8 cellular contexts compared by ENCODE assay signal in the genomic region with DNA sequence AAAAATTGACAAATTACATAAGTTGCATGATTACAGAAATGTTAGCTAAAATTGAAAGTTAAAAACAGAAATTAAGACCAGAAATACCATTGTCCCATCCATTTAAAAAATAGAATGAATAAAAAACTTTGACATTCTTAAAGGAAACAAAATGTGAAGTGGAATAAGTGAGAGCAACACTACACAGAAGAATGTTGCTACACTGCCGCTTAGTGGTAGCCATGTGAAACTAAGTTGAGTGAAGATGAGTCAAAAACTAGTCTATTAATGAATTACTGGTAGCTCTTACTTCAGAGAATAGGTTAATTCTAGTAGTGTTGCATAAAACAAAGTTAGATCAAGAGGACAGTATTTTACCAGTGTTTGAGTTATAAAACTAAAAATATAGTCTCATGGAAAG.
DNase-seq lines count a peak whose midpoint lies in the region; ATAC-seq and TF ChIP-seq lines count a peak whose summit lies in the region.

No MANE protein-coding gene starts in this region.

- peak; percentile 33 for TF ChIP-seq CTCF in AG10803 (conservative IDR thresholded peaks at IDR 0.05; ENCODE audit: low read length)

- ATAC-seq in GM18508 (IDR thresholded peaks at IDR 0.05; ENCODE audit: insufficient read depth, unreplicated experiment) (peak; percentile 95), HG03159 (IDR thresholded peaks at IDR 0.05; ENCODE audit: unreplicated experiment) (peak; percentile 99), GM18502 (IDR thresholded peaks at IDR 0.05; ENCODE audit: poor library complexity, unreplicated experiment) (no peak)
- ATAC-seq in stimulated activated effector memory CD8-positive, alpha-beta T cell treated with anti-CD3 and anti-CD28 coated beads, Interleukin-12 subunit alpha, Interleukin-12 subunit beta, amount 100 ng/mL, for 72 hours, result no peak

- peaks cover 4% of the 10 kb centered on the region for H3K9me3 Mint-ChIP-seq in stimulated activated effector memory CD8-positive, alpha-beta T cell treated with anti-CD3 and anti-CD28 coated beads, Interleukin-12 subunit alpha, Interleukin-12 subunit beta, amount 100 ng/mL, for 72 hours

- H3K4me1 Mint-ChIP-seq in stimulated activated effector memory CD8-positive, alpha-beta T cell treated with anti-CD3 and anti-CD28 coated beads, Interleukin-12 subunit alpha, Interleukin-12 subunit beta, amount 100 ng/mL, for 72 hours, result no peaks in the 10 kb centered on the region

- H3K4me3 ChIP-seq in AG10803 (ENCODE audit: low read length) (no peak overlapping the region), SJCRH30 (no peak overlapping the region)

- H3K4me1 ChIP-seq in SJCRH30, result no peaks in the 10 kb centered on the region

- H3K27ac Mint-ChIP-seq in stimulated activated effector memory CD8-positive, alpha-beta T cell treated with anti-CD3 and anti-CD28 coated beads, Interleukin-12 subunit alpha, Interleukin-12 subunit beta, amount 100 ng/mL, for 72 hours, result no peak overlapping the region

- H3K4me3 Mint-ChIP-seq in stimulated activated effector memory CD8-positive, alpha-beta T cell treated with anti-CD3 and anti-CD28 coated beads, Interleukin-12 subunit alpha, Interleukin-12 subunit beta, amount 100 ng/mL, for 72 hours, result no peak overlapping the region

- no peak for DNase-seq in AG10803 (ENCODE audit: low read depth)
- DNase-seq in SJCRH30, result peak; percentile 12 to 67
- peak; percentile 11 for DNase-seq in hepatic stellate cell (ENCODE audit: low spot score)
- no peak for DNase-seq in stimulated activated effector memory CD8-positive, alpha-beta T cell treated with anti-CD3 and anti-CD28 coated beads, Interleukin-12 subunit alpha, Interleukin-12 subunit beta, amount 100 ng/mL, for 72 hours (ENCODE audit: low spot score in 2 of 2)
- no peak for DNase-seq in NOMO-1 (lab: John Stamatoyannopoulos, UW; ENCODE audit: unreplicated experiment in 2 of 2)

- H3K9me3 ChIP-seq in SJCRH30 (replicated peaks), result no peaks in the 10 kb centered on the region

- no peaks in the 10 kb centered on the region for H3K27me3 ChIP-seq in SJCRH30

- no peak overlapping the region for H3K27ac ChIP-seq in SJCRH30

- no peaks in the 10 kb centered on the region for H3K36me3 Mint-ChIP-seq in stimulated activated effector memory CD8-positive, alpha-beta T cell treated with anti-CD3 and anti-CD28 coated beads, Interleukin-12 subunit alpha, Interleukin-12 subunit beta, amount 100 ng/mL, for 72 hours

- H3K36me3 ChIP-seq in SJCRH30, result no peaks in the 10 kb centered on the region

Comparison
In these comparisons a context has a peak if more than half of its experiments do, and no peak if none do; other contexts are left out.
1. DNase-seq: peak in SJCRH30 (2 of 2) and hepatic stellate cell (single experiment); none in AG10803 (single experiment), stimulated activated effector memory CD8-positive, alpha-beta T cell treated with anti-CD3 and anti-CD28 coated beads, Interleukin-12 subunit alpha, Interleukin-12 subunit beta, amount 100 ng/mL, for 72 hours (0 of 2) and NOMO-1 (0 of 2).
2. ATAC-seq: peak in GM18508 (single experiment) and HG03159 (single experiment); none in stimulated activated effector memory CD8-positive, alpha-beta T cell treated with anti-CD3 and anti-CD28 coated beads, Interleukin-12 subunit alpha, Interleukin-12 subunit beta, amount 100 ng/mL, for 72 hours (single experiment) and GM18502 (single experiment).